Comparison of ENCODE assay signal across 15 cellular contexts in genomic region chr1:162055062-162055461, GRCh38. TPM values are rescaled to one million over a fixed set of nuclear protein-coding genes. Genes with fewer than 3 reads are reported as not detected.
A peak's percentile ranks its signal among the peaks of the same experiment; 100 is the strongest.
DNase-seq lines count a peak whose midpoint lies in the region; ATAC-seq, FAIRE-seq and TF ChIP-seq lines count a peak whose summit lies in the region.
"Had no signal": no experiment of that assay in that cellular context is flagged by ENCODE, and none has a peak within 500 bp of the region (broad histone marks: within the 10 kb centered on the region; RNA-seq: fewer than 3 reads in every experiment).

No MANE protein-coding gene starts in this region.

- in situ Hi-C loops in transverse colon (cut with MboI; ENCODE audit: low pct_ligation_motif_present in 1 of 4, low pct_unique_long_range_greater_than_20kb in 1 of 4, low sequenced_read_pairs in 3 of 4) = loop anchor here (10.0 kb wide), 3 partner anchors 220 to 340 kb away; partner anchors contain the start of gene C1orf226 (in 1 of the 4)

- H3K36me3 ChIP-seq in SJSA1 (no peaks in the 10 kb centered on the region), transverse colon (no peaks in the 10 kb centered on the region)
- H3K36me3 ChIP-seq: adrenal gland, BLaER1, gastroesophageal sphincter had no signal

- peak; percentile 11 for DNase-seq in stimulated activated CD4-positive, alpha-beta T cell treated with anti-CD3 and anti-CD28 coated beads, Interleukin-15, amount 100 ng/mL, for 24 hours
- no peak for DNase-seq in stimulated activated CD4-positive, alpha-beta T cell treated with anti-CD3 and anti-CD28 coated beads, Interleukin-2, amount 100 ng/mL, for 48 hours
- DNase-seq in SJSA1 (ENCODE audit: low read depth in 1 of 2, low spot score in 2 of 2) (peak; percentile 84 to 86), fibroblast of peridontal ligament (ENCODE audit: extremely low read depth) (peak; percentile 55), urothelium cell line (ENCODE audit: low spot score) (peak; percentile 68), HuH-7 (ENCODE audit: low spot score) (no peak), transverse colon (no peak)
- DNase-seq: activated CD8-positive, alpha-beta memory T cell treated with anti-CD3 and anti-CD28 coated beads for 24 hours; adrenal gland; KG1; NCI-H2171 had no signal

- 47% methylated on average over 3 of the region's 3 CpGs; no CpG with 5 or more reads in 1 of the 2 donors for WGBS in transverse colon (ENCODE audit: low coverage in 1 of 2), 2 donors

- TF ChIP-seq EP300 in transverse colon (IDR thresholded peaks at IDR 0.05; ENCODE audit: low read depth) = no peak

- peak; percentile 27 for FAIRE-seq in urothelium cell line (lab: Jason Lieb, UNC)

- no peak overlapping the region for H3K27ac ChIP-seq in SJSA1
- no peak overlapping the region for H3K27ac ChIP-seq in transverse colon
- H3K27ac ChIP-seq: adrenal gland, BLaER1, gastroesophageal sphincter, skin epidermis had no signal

- TF ChIP-seq POLR2A in transverse colon (IDR thresholded peaks at IDR 0.05) = no peak

- ATAC-seq in GM19397 (IDR thresholded peaks at IDR 0.05; ENCODE audit: unreplicated experiment) = no peak
- ATAC-seq: gastroesophageal sphincter had no signal

- no peak overlapping the region for H3K4me3 ChIP-seq in SJSA1
- no peak overlapping the region for H3K4me3 ChIP-seq in transverse colon
- H3K4me3 ChIP-seq: adrenal gland, BLaER1, gastroesophageal sphincter, skin epidermis had no signal

- peaks cover 5% of the 10 kb centered on the region; the same call in 1 of the 2 replicates for H3K9me3 ChIP-seq in SJSA1 (replicated peaks)
- no peaks in the 10 kb centered on the region for H3K9me3 ChIP-seq in transverse colon
- H3K9me3 ChIP-seq: adrenal gland, BLaER1, gastroesophageal sphincter had no signal

- no peak for TF ChIP-seq CTCF in transverse colon (IDR thresholded peaks at IDR 0.05)

- H3K27me3 ChIP-seq in SJSA1 (replicated peaks) (no peaks in the 10 kb centered on the region), transverse colon (no peaks in the 10 kb centered on the region)
- H3K27me3 ChIP-seq: adrenal gland, BLaER1, gastroesophageal sphincter had no signal

- H3K4me1 ChIP-seq in SJSA1 (replicated peaks) = peaks cover 11% of the 10 kb centered on the region
- peaks cover 0 to 5% (median 0%) of the 10 kb centered on the region in 4 donors for H3K4me1 ChIP-seq in transverse colon
- H3K4me1 ChIP-seq: adrenal gland, gastroesophageal sphincter had no signal

- intact Hi-C loops in transverse colon (cut with DNase I; ENCODE audit: low total_unique reads) = loop anchor here (5.0 kb wide), 2 partner anchors 222 to 342 kb away; no protein-coding TSS in a partner anchor

RNA-seq across cellular contexts. Expression of gene NOS1AP, which starts 14.4 kb away (rescaled TPM):
- total RNA-seq in SJSA1 (2014; rRNA removed; shearing (Covaris generic)) = 0.16 TPM in 1 of 2 replicates, not detected in the other
- 10 to 100 TPM in 3 of 4 donors, 1 to 10 TPM in 1; 8.5 to 34.8 (median 14.1) TPM for total RNA-seq in transverse colon

RNA-seq across cellular contexts. Expression of gene OLFML2B, which starts 31.4 kb away (rescaled TPM):
- 0.13 and 1.8 TPM in 2 replicates for total RNA-seq in SJSA1 (2014; rRNA removed; shearing (Covaris generic))
- total RNA-seq in transverse colon = 1 to 10 TPM; 1.6 to 5.2 (median 3.7) TPM

Comparison
In these comparisons a context has a peak if more than half of its experiments do, and no peak if none do; other contexts are left out.
1. DNase-seq: peak in stimulated activated CD4-positive, alpha-beta T cell treated with anti-CD3 and anti-CD28 coated beads, Interleukin-15, amount 100 ng/mL, for 24 hours (single experiment), SJSA1 (2 of 2), fibroblast of peridontal ligament (single experiment) and urothelium cell line (single experiment); none in stimulated activated CD4-positive, alpha-beta T cell treated with anti-CD3 and anti-CD28 coated beads, Interleukin-2, amount 100 ng/mL, for 48 hours (0 of 2), HuH-7 (single experiment) and transverse colon (single experiment).